ENCODE assay signal across 22 cellular contexts in the genomic region with DNA sequence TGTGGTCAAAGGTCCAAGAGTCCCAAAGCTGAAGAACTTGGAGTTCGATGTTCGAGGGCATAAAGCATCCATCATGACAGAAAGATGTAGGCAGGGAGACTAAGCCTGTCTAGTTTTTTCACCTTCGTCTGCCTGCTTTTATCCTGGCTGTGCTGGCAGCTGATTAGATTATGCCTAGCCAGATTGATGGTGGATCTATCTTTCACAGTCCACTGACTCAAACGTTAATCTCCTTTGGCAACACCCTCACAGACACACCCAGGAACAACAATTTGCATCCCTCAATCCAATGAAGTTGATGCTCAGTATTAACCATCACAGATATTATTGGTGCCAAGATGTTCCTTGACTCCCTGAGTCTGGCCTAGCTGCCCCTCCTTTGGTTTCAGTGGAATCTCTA.
"Had no signal": no experiment of that assay in that cellular context is flagged by ENCODE, and none has a peak within 500 bp of the region (broad histone marks: within the 10 kb centered on the region; RNA-seq: fewer than 3 reads in every experiment).

No MANE protein-coding gene starts in this region.

- H3K4me3 ChIP-seq: lower lobe of right lung, sigmoid colon, stomach, vagina had no signal

- H3K36me3 ChIP-seq: lower lobe of right lung, neutrophil, sigmoid colon, stomach, vagina had no signal

- H3K27me3 ChIP-seq: foreskin keratinocyte, neutrophil, sigmoid colon, stomach, vagina had no signal

- ATAC-seq: lower lobe of right lung; natural killer cell treated with Interleukin-12 subunit alpha and Interleukin-12 subunit beta and Interleukin-15 and Interleukin-18, amount 100 ng/mL, for 72 hours; stimulated activated effector memory CD8-positive, alpha-beta T cell treated with anti-CD3 and anti-CD28 coated beads, Interleukin-12 subunit alpha, Interleukin-12 subunit beta, amount 100 ng/mL, for 72 hours had no signal

- H3K4me1 ChIP-seq: vagina had no signal

- H3K27ac ChIP-seq: foreskin keratinocyte, lower lobe of right lung, neutrophil, sigmoid colon, stomach, vagina had no signal

- DNase-seq: activated CD4-positive, alpha-beta memory T cell treated with anti-CD3 and anti-CD28 coated beads, Interleukin-2, amount 10 ng/mL, durations not matched to agents 7 days and 5 days; activated CD4-positive, alpha-beta T cell treated with anti-CD3 and anti-CD28 coated beads for 48 hours; activated CD4-positive, CD25-positive, alpha-beta regulatory T cell; activated naive CD4-positive, alpha-beta T cell treated with anti-CD3 and anti-CD28 coated beads for 36 hours; activated naive CD8-positive, alpha-beta T cell treated with anti-CD3 and anti-CD28 coated beads, Interleukin-2, amount 50 U/mL, for 24 hours; activated T-cell treated with anti-CD3 and anti-CD28 coated beads, Interleukin-2, amount 50 U/mL, for 24 hours; aorta; cerebellar nuclear complex; effector memory CD4-positive, alpha-beta T cell; glutamatergic neuron; hippocampal formation; lower lobe of right lung; posterior cingulate gyrus; sigmoid colon; stimulated activated CD4-positive, alpha-beta T cell treated with anti-CD3 and anti-CD28 coated beads, Interleukin-4, amount 100 ng/mL, for 24 hours; stomach; trophoblast cell had no signal

- H3K9me3 ChIP-seq: lower lobe of right lung, neutrophil, vagina had no signal
